1 cellular context compared by ENCODE assay signal in genomic region chr18:25454728-25455127, GRCh38.
TF ChIP-seq lines count a peak whose summit lies in the region.

No MANE protein-coding gene starts in this region.

TF ChIP-seq in GM23338, 12 proteins besides CTCF, POLR2A, EP300 and RAD21:
- TF ChIP-seq REST (IDR thresholded peaks at IDR 0.05; ENCODE audit: unreplicated experiment) (no peak), JUNB (IDR thresholded peaks at IDR 0.05; ENCODE audit: unreplicated experiment) (no peak), ZNF331 (CRISPR knock-in tag; IDR thresholded peaks at IDR 0.05; ENCODE audit: low read depth) (no peak), CREB1 (CRISPR knock-in tag; IDR thresholded peaks at IDR 0.05; ENCODE audit: low read depth) (no peak), EZH2 (IDR thresholded peaks at IDR 0.05; ENCODE audit: low read depth, unreplicated experiment) (no peak), ZNF114 (CRISPR knock-in tag; IDR thresholded peaks at IDR 0.05) (no peak), ETS1 (IDR thresholded peaks at IDR 0.05) (no peak), EZH2phosphoT487 (IDR thresholded peaks at IDR 0.05; ENCODE audit: unreplicated experiment) (no peak), STAT1 (IDR thresholded peaks at IDR 0.05; ENCODE audit: unreplicated experiment) (no peak), POLR2AphosphoS5 (IDR thresholded peaks at IDR 0.05; ENCODE audit: low read depth) (no peak), NANOG (IDR thresholded peaks at IDR 0.05; ENCODE audit: borderline replicate concordance) (no peak)
- TF ChIP-seq, protein P1, sequence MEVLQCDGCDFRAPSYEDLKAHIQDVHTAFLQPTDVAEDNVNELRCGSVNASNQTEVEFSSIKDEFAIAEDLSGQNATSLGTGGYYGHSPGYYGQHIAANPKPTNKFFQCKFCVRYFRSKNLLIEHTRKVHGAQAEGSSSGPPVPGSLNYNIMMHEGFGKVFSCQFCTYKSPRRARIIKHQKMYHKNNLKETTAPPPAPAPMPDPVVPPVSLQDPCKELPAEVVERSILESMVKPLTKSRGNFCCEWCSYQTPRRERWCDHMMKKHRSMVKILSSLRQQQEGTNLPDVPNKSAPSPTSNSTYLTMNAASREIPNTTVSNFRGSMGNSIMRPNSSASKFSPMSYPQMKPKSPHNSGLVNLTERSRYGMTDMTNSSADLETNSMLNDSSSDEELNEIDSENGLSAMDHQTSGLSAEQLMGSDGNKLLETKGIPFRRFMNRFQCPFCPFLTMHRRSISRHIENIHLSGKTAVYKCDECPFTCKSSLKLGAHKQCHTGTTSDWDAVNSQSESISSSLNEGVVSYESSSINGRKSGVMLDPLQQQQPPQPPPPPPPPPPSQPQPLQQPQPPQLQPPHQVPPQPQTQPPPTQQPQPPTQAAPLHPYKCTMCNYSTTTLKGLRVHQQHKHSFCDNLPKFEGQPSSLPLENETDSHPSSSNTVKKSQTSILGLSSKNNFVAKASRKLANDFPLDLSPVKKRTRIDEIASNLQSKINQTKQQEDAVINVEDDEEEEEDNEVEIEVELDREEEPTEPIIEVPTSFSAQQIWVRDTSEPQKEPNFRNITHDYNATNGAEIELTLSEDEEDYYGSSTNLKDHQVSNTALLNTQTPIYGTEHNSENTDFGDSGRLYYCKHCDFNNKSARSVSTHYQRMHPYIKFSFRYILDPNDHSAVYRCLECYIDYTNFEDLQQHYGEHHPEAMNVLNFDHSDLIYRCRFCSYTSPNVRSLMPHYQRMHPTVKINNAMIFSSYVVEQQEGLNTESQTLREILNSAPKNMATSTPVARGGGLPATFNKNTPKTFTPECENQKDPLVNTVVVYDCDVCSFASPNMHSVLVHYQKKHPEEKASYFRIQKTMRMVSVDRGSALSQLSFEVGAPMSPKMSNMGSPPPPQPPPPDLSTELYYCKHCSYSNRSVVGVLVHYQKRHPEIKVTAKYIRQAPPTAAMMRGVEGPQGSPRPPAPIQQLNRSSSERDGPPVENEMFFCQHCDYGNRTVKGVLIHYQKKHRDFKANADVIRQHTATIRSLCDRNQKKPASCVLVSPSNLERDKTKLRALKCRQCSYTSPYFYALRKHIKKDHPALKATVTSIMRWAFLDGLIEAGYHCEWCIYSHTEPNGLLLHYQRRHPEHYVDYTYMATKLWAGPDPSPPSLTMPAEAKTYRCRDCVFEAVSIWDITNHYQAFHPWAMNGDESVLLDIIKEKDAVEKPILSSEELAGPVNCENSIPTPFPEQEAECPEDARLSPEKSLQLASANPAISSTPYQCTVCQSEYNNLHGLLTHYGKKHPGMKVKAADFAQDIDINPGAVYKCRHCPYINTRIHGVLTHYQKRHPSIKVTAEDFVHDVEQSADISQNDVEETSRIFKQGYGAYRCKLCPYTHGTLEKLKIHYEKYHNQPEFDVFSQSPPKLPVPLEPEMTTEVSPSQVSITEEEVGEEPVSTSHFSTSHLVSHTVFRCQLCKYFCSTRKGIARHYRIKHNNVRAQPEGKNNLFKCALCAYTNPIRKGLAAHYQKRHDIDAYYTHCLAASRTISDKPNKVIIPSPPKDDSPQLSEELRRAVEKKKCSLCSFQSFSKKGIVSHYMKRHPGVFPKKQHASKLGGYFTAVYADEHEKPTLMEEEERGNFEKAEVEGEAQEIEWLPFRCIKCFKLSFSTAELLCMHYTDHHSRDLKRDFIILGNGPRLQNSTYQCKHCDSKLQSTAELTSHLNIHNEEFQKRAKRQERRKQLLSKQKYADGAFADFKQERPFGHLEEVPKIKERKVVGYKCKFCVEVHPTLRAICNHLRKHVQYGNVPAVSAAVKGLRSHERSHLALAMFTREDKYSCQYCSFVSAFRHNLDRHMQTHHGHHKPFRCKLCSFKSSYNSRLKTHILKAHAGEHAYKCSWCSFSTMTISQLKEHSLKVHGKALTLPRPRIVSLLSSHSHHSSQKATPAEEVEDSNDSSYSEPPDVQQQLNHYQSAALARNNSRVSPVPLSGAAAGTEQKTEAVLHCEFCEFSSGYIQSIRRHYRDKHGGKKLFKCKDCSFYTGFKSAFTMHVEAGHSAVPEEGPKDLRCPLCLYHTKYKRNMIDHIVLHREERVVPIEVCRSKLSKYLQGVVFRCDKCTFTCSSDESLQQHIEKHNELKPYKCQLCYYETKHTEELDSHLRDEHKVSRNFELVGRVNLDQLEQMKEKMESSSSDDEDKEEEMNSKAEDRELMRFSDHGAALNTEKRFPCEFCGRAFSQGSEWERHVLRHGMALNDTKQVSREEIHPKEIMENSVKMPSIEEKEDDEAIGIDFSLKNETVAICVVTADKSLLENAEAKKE (CRISPR knock-in tag; IDR thresholded peaks at IDR 0.05): no peak
